8 cellular contexts compared by ENCODE assay signal in genomic region chr1:43969746-43970466, GRCh38. TPM values are rescaled to one million over a fixed set of nuclear protein-coding genes. Genes with fewer than 3 reads are reported as not detected.
DNase-seq lines count a peak whose midpoint lies in the region; ATAC-seq and TF ChIP-seq lines count a peak whose summit lies in the region.

TSS of gene DPH2 (plus strand) at chr1:43970010. CDS start at chr1:43970176, 166 bp downstream.

- H3K9me3 Mint-ChIP-seq in chondrocyte (ENCODE audit: low read depth) = peaks cover 7% of the 10 kb centered on the region

- DNase-seq in AG20443 (ENCODE audit: low spot score) = peak; percentile 99
- DNase-seq in NCI-H510A treated with DMSO at 0.1 percent for 48 hours (lab: John Stamatoyannopoulos, UW) = peak; percentile 100
- DNase-seq in activated CD4-positive, alpha-beta T cell treated with anti-CD3 and anti-CD28 coated beads for 24 hours (ENCODE audit: low read depth in 2 of 2) = peak; percentile 94 to 97
- no peak for DNase-seq in chondrocyte (ENCODE audit: low spot score)
- DNase-seq in kidney epithelial cell (ENCODE audit: low read depth) = peak; percentile 95
- DNase-seq in stimulated activated CD4-positive, alpha-beta T cell treated with anti-CD3 and anti-CD28 coated beads, Interleukin-1b, Interleukin-23, amount 100 ng/mL, for 1 hour (ENCODE audit: low read depth in 2 of 2) = peak; percentile 82 to 88

- peak within 1 kb of the TSS; percentile 91 for H3K27ac Mint-ChIP-seq in chondrocyte (ENCODE audit: unreplicated experiment)

- ATAC-seq in GM19043 (IDR thresholded peaks at IDR 0.05; ENCODE audit: low read depth, unreplicated experiment) = peak; percentile 76
- ATAC-seq in HG03378 (IDR thresholded peaks at IDR 0.05; ENCODE audit: unreplicated experiment) = peak; percentile 68

- no peaks in the 10 kb centered on the region for H3K27me3 Mint-ChIP-seq in chondrocyte (ENCODE audit: low read depth)

- no peaks in the 10 kb centered on the region for H3K27me3 ChIP-seq in kidney epithelial cell (ENCODE audit: control insufficient read depth, insufficient read depth, low read length)

- TF ChIP-seq CTCF in chondrocyte (IDR thresholded peaks at IDR 0.05) = peak; percentile 37
- no peak for TF ChIP-seq CTCF in kidney epithelial cell (IDR thresholded peaks at IDR 0.05; ENCODE audit: insufficient read depth, low read length, poor library complexity, severe bottlenecking)

- peak within 1 kb of the TSS; percentile 82 for H3K4me3 ChIP-seq in kidney epithelial cell (ENCODE audit: low read depth, low read length)

- peak within 1 kb of the TSS; percentile 98 for H3K4me3 Mint-ChIP-seq in chondrocyte (ENCODE audit: unreplicated experiment)

- no peaks in the 10 kb centered on the region for H3K36me3 ChIP-seq in kidney epithelial cell (ENCODE audit: control insufficient read depth, insufficient read depth, low read length)

- peaks cover 9% of the 10 kb centered on the region for H3K36me3 Mint-ChIP-seq in chondrocyte (ENCODE audit: low read depth)

- peaks cover 26% of the 10 kb centered on the region for H3K4me1 Mint-ChIP-seq in chondrocyte (ENCODE audit: low read depth)

RNA-seq across cellular contexts. Expression of gene DPH2, which starts in this region (rescaled TPM):
- total RNA-seq in chondrocyte = 22.2 to 27.3 TPM (median 22.4 TPM) in 3 replicates
- 45.8 and 52.2 TPM in 2 replicates for total RNA-seq in kidney epithelial cell
